ENCODE assay signal across 11 cellular contexts in genomic region chr2:88735853-88736252, GRCh38. TPM values are rescaled to one million over a fixed set of nuclear protein-coding genes. Genes with fewer than 3 reads are reported as not detected.
DNase-seq lines count a peak whose midpoint lies in the region; ATAC-seq and TF ChIP-seq lines count a peak whose summit lies in the region.
"Had no signal": no experiment of that assay in that cellular context is flagged by ENCODE, and none has a peak within 500 bp of the region (broad histone marks: within the 10 kb centered on the region; RNA-seq: fewer than 3 reads in every experiment).

No MANE protein-coding gene starts in this region.

- H3K27me3 Mint-ChIP-seq in activated CD8-positive, alpha-beta T cell treated with anti-CD3 and anti-CD28 coated beads for 36 hours, result no peaks in the 10 kb centered on the region
- H3K27me3 Mint-ChIP-seq in activated CD8-positive, alpha-beta T cell treated with anti-CD3 and anti-CD28 coated beads, Interleukin-2, amount 10 ng/mL, durations not matched to agents 7 days and 5 days (ENCODE audit: low read depth), result no peaks in the 10 kb centered on the region
- H3K27me3 Mint-ChIP-seq in T-cell, result no peaks in the 10 kb centered on the region
- H3K27me3 Mint-ChIP-seq: central memory CD8-positive, alpha-beta T cell had no signal

- ATAC-seq in activated CD8-positive, alpha-beta T cell treated with anti-CD3 and anti-CD28 coated beads for 36 hours, result peak; percentile 75
- no peak for ATAC-seq in activated CD8-positive, alpha-beta T cell treated with anti-CD3 and anti-CD28 coated beads, Interleukin-2, amount 10 ng/mL, durations not matched to agents 7 days and 5 days
- no peak for ATAC-seq in T-cell (replicated peaks in 1 of 4)
- ATAC-seq in GM18861 (IDR thresholded peaks at IDR 0.05; ENCODE audit: unreplicated experiment), result no peak

- POLR2A ChIA-PET in activated CD8-positive, alpha-beta T cell treated with anti-CD3 and anti-CD28 coated beads for 36 hours (lab: Charles Lee), result interaction anchor here (1.5 kb wide), 1 partner anchor 44 kb away, joined by 3 read pairs; the partner anchor contains the start of gene RPIA
- POLR2A ChIA-PET in activated CD8-positive, alpha-beta T cell treated with anti-CD3 and anti-CD28 coated beads, Interleukin-2, amount 10 ng/mL, durations not matched to agents 7 days and 5 days (lab: Charles Lee), result interaction anchor here (0.8 to 1.5 kb wide), 2 partner anchors 17 to 18 kb away, joined by 4 read pairs; no protein-coding TSS in a partner anchor
- POLR2A ChIA-PET in T-cell (lab: Charles Lee), result interaction anchor here in 1 of 2 donors (0.5 kb wide), 1 partner anchor 35 kb away, joined by 4 read pairs; no protein-coding TSS in a partner anchor

- H3K36me3 Mint-ChIP-seq in activated CD8-positive, alpha-beta T cell treated with anti-CD3 and anti-CD28 coated beads for 36 hours (ENCODE audit: low read depth), result peaks cover 17% of the 10 kb centered on the region
- peaks cover 11% of the 10 kb centered on the region for H3K36me3 Mint-ChIP-seq in activated CD8-positive, alpha-beta T cell treated with anti-CD3 and anti-CD28 coated beads, Interleukin-2, amount 10 ng/mL, durations not matched to agents 7 days and 5 days (ENCODE audit: low read depth)
- peaks cover 43% of the 10 kb centered on the region for H3K36me3 Mint-ChIP-seq in T-cell

- peaks cover 21% of the 10 kb centered on the region for H3K4me1 Mint-ChIP-seq in activated CD8-positive, alpha-beta T cell treated with anti-CD3 and anti-CD28 coated beads for 36 hours (ENCODE audit: low read depth)
- peaks cover 7% of the 10 kb centered on the region for H3K4me1 Mint-ChIP-seq in activated CD8-positive, alpha-beta T cell treated with anti-CD3 and anti-CD28 coated beads, Interleukin-2, amount 10 ng/mL, durations not matched to agents 7 days and 5 days (ENCODE audit: low read depth)
- peaks cover 4 to 5% (median 5%) of the 10 kb centered on the region in 3 donors for H3K4me1 Mint-ChIP-seq in T-cell

- peak; percentile 41 for DNase-seq in activated CD8-positive, alpha-beta T cell treated with anti-CD3 and anti-CD28 coated beads for 36 hours
- DNase-seq in activated CD8-positive, alpha-beta T cell treated with anti-CD3 and anti-CD28 coated beads, Interleukin-2, amount 10 ng/mL, durations not matched to agents 7 days and 5 days, result no peak
- no peak for DNase-seq in T-cell
- peak; percentile 13 for DNase-seq in glomerular visceral epithelial cell (ENCODE audit: extremely low spot score)
- DNase-seq in stimulated activated CD8-positive, alpha-beta memory T cell treated with anti-CD3 and anti-CD28 coated beads, Interleukin-2, amount 100 ng/mL, for 48 hours (ENCODE audit: low read depth in 2 of 2), result peak; percentile 14 to 21
- no peak for DNase-seq in NCI-H187 treated with DMSO at 0.1 percent for 48 hours (lab: John Stamatoyannopoulos, UW)
- DNase-seq in iPS-NIHi11 (ENCODE audit: low spot score), result no peak
- DNase-seq: HFFc6, NCI-H1694 had no signal

- H3K9me3 Mint-ChIP-seq in activated CD8-positive, alpha-beta T cell treated with anti-CD3 and anti-CD28 coated beads for 36 hours, result no peaks in the 10 kb centered on the region
- no peaks in the 10 kb centered on the region for H3K9me3 Mint-ChIP-seq in activated CD8-positive, alpha-beta T cell treated with anti-CD3 and anti-CD28 coated beads, Interleukin-2, amount 10 ng/mL, durations not matched to agents 7 days and 5 days (ENCODE audit: insufficient read depth)
- H3K9me3 Mint-ChIP-seq in T-cell, result no peaks in the 10 kb centered on the region
- H3K9me3 Mint-ChIP-seq: central memory CD8-positive, alpha-beta T cell; HFFc6 had no signal

- H3K4me3 Mint-ChIP-seq in activated CD8-positive, alpha-beta T cell treated with anti-CD3 and anti-CD28 coated beads for 36 hours, result no peak overlapping the region
- no peak overlapping the region for H3K4me3 Mint-ChIP-seq in activated CD8-positive, alpha-beta T cell treated with anti-CD3 and anti-CD28 coated beads, Interleukin-2, amount 10 ng/mL, durations not matched to agents 7 days and 5 days
- H3K4me3 Mint-ChIP-seq in T-cell, result no peak overlapping the region
- H3K4me3 Mint-ChIP-seq: central memory CD8-positive, alpha-beta T cell; HFFc6 had no signal

- CTCF ChIA-PET in activated CD8-positive, alpha-beta T cell treated with anti-CD3 and anti-CD28 coated beads for 36 hours (lab: Charles Lee), result interaction anchor here (0.7 kb wide), 1 partner anchor 344 kb away, joined by 3 read pairs; no protein-coding TSS in a partner anchor
- CTCF ChIA-PET in activated CD8-positive, alpha-beta T cell treated with anti-CD3 and anti-CD28 coated beads, Interleukin-2, amount 10 ng/mL, durations not matched to agents 7 days and 5 days (lab: Charles Lee), result interaction anchor here (1.1 to 1.5 kb wide), 2 partner anchors 13 to 145 kb away, joined by 3 to 5 read pairs; no protein-coding TSS in a partner anchor
- CTCF ChIA-PET in T-cell (lab: Charles Lee), result interaction anchor here in 1 of 2 donors (0.6 kb wide), 1 partner anchor 14 kb away, joined by 5 read pairs; no protein-coding TSS in a partner anchor

- no peak for TF ChIP-seq CTCF in activated CD8-positive, alpha-beta T cell treated with anti-CD3 and anti-CD28 coated beads for 36 hours (IDR thresholded peaks at IDR 0.05)

- peak overlapping the region; percentile 74 for H3K27ac Mint-ChIP-seq in activated CD8-positive, alpha-beta T cell treated with anti-CD3 and anti-CD28 coated beads for 36 hours
- H3K27ac Mint-ChIP-seq in activated CD8-positive, alpha-beta T cell treated with anti-CD3 and anti-CD28 coated beads, Interleukin-2, amount 10 ng/mL, durations not matched to agents 7 days and 5 days, result no peak overlapping the region
- H3K27ac Mint-ChIP-seq in T-cell, result peak overlapping the region; percentile 52 to 61
- H3K27ac Mint-ChIP-seq: HFFc6 had no signal

- intact Hi-C loops in activated CD8-positive, alpha-beta T cell treated with anti-CD3 and anti-CD28 coated beads for 36 hours (cut with micrococcal nuclease), result no loop called here

RNA-seq across cellular contexts. Expression of gene RPIA, which starts 44.4 kb away (rescaled TPM):
- total RNA-seq in activated CD8-positive, alpha-beta T cell treated with anti-CD3 and anti-CD28 coated beads for 36 hours, result 10 to 100 TPM; 79.4 to 81.0 TPM
- total RNA-seq in activated CD8-positive, alpha-beta T cell treated with anti-CD3 and anti-CD28 coated beads, Interleukin-2, amount 10 ng/mL, durations not matched to agents 7 days and 5 days, result 10 to 100 TPM; 47.8 to 51.8 TPM
- 10 to 100 TPM; 23.6 to 30.3 (median 24.0) TPM for total RNA-seq in T-cell

Comparison
In these comparisons a context has a peak if more than half of its experiments do, and no peak if none do; other contexts are left out.
1. DNase-seq: peak in activated CD8-positive, alpha-beta T cell treated with anti-CD3 and anti-CD28 coated beads for 36 hours (single experiment), glomerular visceral epithelial cell (single experiment) and stimulated activated CD8-positive, alpha-beta memory T cell treated with anti-CD3 and anti-CD28 coated beads, Interleukin-2, amount 100 ng/mL, for 48 hours (2 of 2); none in activated CD8-positive, alpha-beta T cell treated with anti-CD3 and anti-CD28 coated beads, Interleukin-2, amount 10 ng/mL, durations not matched to agents 7 days and 5 days (single experiment), T-cell (0 of 34), NCI-H187 treated with DMSO at 0.1 percent for 48 hours (single experiment) and iPS-NIHi11 (single experiment).